Comparison of ENCODE assay signal across 1 cellular context in the genomic region with DNA sequence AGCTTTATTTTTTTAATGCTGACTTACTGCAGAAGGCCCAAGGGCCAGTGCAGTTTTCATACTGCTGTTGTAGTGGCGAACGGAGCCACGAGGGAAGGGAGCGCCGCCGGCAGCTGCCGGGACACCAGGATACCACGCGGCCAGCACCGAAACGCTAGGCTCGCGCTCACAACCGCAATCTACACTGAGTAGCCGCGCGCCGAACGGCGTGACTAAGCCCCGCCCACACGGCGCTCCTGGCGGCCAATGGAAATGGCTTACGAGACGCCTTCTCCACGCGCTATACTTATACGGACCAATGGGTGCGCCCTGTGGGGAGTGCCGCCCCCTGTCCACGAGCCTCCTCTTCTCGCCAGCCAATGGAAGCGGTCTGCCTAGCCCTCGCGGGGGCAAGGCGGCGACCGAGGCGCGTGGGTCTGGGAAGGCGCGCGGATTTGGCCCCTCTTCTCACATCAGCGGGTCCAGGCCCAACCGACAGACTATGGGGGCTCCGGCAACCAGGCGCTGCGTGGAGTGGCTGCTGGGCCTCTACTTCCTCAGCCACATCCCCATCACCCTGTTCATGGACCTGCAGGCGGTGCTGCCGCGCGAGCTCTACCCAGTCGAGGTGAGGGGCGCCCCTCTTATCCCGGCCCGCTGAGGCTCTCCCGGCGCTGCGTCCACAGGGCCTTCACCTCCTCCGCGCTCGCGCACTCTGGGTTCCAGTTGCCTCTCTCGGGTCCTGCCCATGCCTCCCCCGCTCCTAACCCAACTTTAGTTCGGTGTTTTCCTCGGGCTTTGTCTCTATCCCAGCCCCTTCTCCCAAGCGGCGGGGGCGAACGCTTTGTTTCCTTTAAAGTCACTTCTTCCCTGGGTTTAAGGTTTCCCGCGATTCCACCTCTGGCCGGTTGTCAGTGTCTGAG.
TF ChIP-seq lines count a peak whose summit lies in the region.

A gene (plus strand): TSS at position 442 of the 902 bp plus-strand sequence. CDS start 40 bp downstream, at position 482.

TF ChIP-seq in HEK293, 187 proteins besides CTCF, POLR2A, EP300 and RAD21 (continued from another document and continues in another):
- TF ChIP-seq, protein P1, sequence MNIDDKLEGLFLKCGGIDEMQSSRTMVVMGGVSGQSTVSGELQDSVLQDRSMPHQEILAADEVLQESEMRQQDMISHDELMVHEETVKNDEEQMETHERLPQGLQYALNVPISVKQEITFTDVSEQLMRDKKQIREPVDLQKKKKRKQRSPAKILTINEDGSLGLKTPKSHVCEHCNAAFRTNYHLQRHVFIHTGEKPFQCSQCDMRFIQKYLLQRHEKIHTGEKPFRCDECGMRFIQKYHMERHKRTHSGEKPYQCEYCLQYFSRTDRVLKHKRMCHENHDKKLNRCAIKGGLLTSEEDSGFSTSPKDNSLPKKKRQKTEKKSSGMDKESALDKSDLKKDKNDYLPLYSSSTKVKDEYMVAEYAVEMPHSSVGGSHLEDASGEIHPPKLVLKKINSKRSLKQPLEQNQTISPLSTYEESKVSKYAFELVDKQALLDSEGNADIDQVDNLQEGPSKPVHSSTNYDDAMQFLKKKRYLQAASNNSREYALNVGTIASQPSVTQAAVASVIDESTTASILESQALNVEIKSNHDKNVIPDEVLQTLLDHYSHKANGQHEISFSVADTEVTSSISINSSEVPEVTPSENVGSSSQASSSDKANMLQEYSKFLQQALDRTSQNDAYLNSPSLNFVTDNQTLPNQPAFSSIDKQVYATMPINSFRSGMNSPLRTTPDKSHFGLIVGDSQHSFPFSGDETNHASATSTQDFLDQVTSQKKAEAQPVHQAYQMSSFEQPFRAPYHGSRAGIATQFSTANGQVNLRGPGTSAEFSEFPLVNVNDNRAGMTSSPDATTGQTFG (tag by site-specific recombination; IDR thresholded peaks at IDR 0.05; ENCODE audit: borderline replicate concordance) = no peak
- TF ChIP-seq, protein P2, sequence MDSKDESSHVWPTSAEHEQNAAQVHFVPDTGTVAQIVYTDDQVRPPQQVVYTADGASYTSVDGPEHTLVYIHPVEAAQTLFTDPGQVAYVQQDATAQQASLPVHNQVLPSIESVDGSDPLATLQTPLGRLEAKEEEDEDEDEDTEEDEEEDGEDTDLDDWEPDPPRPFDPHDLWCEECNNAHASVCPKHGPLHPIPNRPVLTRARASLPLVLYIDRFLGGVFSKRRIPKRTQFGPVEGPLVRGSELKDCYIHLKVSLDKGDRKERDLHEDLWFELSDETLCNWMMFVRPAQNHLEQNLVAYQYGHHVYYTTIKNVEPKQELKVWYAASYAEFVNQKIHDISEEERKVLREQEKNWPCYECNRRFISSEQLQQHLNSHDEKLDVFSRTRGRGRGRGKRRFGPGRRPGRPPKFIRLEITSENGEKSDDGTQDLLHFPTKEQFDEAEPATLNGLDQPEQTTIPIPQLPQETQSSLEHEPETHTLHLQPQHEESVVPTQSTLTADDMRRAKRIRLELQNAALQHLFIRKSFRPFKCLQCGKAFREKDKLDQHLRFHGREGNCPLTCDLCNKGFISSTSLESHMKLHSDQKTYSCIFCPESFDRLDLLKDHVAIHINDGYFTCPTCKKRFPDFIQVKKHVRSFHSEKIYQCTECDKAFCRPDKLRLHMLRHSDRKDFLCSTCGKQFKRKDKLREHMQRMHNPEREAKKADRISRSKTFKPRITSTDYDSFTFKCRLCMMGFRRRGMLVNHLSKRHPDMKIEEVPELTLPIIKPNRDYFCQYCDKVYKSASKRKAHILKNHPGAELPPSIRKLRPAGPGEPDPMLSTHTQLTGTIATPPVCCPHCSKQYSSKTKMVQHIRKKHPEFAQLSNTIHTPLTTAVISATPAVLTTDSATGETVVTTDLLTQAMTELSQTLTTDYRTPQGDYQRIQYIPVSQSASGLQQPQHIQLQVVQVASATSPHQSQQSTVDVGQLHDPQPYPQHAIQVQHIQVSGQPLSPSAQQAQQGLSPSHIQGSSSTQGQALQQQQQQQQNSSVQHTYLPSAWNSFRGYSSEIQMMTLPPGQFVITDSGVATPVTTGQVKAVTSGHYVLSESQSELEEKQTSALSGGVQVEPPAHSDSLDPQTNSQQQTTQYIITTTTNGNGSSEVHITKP (tag by site-specific recombination; IDR thresholded peaks at IDR 0.05) = peak; percentile 79
- no peak for TF ChIP-seq ZNF169 (tag by site-specific recombination; IDR thresholded peaks at IDR 0.05)
- TF ChIP-seq, protein P3, sequence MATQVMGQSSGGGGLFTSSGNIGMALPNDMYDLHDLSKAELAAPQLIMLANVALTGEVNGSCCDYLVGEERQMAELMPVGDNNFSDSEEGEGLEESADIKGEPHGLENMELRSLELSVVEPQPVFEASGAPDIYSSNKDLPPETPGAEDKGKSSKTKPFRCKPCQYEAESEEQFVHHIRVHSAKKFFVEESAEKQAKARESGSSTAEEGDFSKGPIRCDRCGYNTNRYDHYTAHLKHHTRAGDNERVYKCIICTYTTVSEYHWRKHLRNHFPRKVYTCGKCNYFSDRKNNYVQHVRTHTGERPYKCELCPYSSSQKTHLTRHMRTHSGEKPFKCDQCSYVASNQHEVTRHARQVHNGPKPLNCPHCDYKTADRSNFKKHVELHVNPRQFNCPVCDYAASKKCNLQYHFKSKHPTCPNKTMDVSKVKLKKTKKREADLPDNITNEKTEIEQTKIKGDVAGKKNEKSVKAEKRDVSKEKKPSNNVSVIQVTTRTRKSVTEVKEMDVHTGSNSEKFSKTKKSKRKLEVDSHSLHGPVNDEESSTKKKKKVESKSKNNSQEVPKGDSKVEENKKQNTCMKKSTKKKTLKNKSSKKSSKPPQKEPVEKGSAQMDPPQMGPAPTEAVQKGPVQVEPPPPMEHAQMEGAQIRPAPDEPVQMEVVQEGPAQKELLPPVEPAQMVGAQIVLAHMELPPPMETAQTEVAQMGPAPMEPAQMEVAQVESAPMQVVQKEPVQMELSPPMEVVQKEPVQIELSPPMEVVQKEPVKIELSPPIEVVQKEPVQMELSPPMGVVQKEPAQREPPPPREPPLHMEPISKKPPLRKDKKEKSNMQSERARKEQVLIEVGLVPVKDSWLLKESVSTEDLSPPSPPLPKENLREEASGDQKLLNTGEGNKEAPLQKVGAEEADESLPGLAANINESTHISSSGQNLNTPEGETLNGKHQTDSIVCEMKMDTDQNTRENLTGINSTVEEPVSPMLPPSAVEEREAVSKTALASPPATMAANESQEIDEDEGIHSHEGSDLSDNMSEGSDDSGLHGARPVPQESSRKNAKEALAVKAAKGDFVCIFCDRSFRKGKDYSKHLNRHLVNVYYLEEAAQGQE (tag by site-specific recombination; IDR thresholded peaks at IDR 0.05) = peak; percentile 51
- no peak for TF ChIP-seq ZNF302 (tag by site-specific recombination; IDR thresholded peaks at IDR 0.05; ENCODE audit: low read depth)
- TF ChIP-seq, protein P4, sequence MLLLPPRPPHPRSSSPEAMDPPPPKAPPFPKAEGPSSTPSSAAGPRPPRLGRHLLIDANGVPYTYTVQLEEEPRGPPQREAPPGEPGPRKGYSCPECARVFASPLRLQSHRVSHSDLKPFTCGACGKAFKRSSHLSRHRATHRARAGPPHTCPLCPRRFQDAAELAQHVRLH (tag by site-specific recombination; IDR thresholded peaks at IDR 0.05) = 0 out of 2 replicates have a peak, but pooled peaks have one; percentile 38
- TF ChIP-seq, protein P5, sequence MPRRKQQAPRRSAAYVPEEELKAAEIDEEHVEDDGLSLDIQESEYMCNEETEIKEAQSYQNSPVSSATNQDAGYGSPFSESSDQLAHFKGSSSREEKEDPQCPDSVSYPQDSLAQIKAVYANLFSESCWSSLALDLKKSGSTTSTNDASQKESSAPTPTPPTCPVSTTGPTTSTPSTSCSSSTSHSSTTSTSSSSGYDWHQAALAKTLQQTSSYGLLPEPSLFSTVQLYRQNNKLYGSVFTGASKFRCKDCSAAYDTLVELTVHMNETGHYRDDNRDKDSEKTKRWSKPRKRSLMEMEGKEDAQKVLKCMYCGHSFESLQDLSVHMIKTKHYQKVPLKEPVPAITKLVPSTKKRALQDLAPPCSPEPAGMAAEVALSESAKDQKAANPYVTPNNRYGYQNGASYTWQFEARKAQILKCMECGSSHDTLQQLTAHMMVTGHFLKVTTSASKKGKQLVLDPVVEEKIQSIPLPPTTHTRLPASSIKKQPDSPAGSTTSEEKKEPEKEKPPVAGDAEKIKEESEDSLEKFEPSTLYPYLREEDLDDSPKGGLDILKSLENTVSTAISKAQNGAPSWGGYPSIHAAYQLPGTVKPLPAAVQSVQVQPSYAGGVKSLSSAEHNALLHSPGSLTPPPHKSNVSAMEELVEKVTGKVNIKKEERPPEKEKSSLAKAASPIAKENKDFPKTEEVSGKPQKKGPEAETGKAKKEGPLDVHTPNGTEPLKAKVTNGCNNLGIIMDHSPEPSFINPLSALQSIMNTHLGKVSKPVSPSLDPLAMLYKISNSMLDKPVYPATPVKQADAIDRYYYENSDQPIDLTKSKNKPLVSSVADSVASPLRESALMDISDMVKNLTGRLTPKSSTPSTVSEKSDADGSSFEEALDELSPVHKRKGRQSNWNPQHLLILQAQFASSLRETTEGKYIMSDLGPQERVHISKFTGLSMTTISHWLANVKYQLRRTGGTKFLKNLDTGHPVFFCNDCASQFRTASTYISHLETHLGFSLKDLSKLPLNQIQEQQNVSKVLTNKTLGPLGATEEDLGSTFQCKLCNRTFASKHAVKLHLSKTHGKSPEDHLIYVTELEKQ (tag by site-specific recombination; IDR thresholded peaks at IDR 0.05; ENCODE audit: borderline replicate concordance) = no peak
- no peak for TF ChIP-seq TRIM28 (IDR thresholded peaks at IDR 0.05; ENCODE audit: borderline replicate concordance, low read length)
- no peak for TF ChIP-seq HOXC10 (CRISPR knock-in tag; IDR thresholded peaks at IDR 0.05)
- TF ChIP-seq ZEB2 (tag by site-specific recombination; IDR thresholded peaks at IDR 0.05) = peak; percentile 83
- TF ChIP-seq, protein P6, sequence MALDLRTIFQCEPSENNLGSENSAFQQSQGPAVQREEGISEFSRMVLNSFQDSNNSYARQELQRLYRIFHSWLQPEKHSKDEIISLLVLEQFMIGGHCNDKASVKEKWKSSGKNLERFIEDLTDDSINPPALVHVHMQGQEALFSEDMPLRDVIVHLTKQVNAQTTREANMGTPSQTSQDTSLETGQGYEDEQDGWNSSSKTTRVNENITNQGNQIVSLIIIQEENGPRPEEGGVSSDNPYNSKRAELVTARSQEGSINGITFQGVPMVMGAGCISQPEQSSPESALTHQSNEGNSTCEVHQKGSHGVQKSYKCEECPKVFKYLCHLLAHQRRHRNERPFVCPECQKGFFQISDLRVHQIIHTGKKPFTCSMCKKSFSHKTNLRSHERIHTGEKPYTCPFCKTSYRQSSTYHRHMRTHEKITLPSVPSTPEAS (tag by site-specific recombination; IDR thresholded peaks at IDR 0.05) = no peak
- no peak for TF ChIP-seq ZNF391 (tag by site-specific recombination; IDR thresholded peaks at IDR 0.05; ENCODE audit: borderline replicate concordance, low read depth)
- 0 out of 2 replicates have a peak, but pooled peaks have one; percentile 44 for TF ChIP-seq OVOL3 (tag by site-specific recombination; IDR thresholded peaks at IDR 0.05)
- no peak for TF ChIP-seq ZNF626 (tag by site-specific recombination; IDR thresholded peaks at IDR 0.05)
- no peak for TF ChIP-seq ZNF426 (tag by site-specific recombination; IDR thresholded peaks at IDR 0.05)
- TF ChIP-seq GLIS2 (tag by site-specific recombination; IDR thresholded peaks at IDR 0.05) = peak; percentile 97
- TF ChIP-seq, protein P7, sequence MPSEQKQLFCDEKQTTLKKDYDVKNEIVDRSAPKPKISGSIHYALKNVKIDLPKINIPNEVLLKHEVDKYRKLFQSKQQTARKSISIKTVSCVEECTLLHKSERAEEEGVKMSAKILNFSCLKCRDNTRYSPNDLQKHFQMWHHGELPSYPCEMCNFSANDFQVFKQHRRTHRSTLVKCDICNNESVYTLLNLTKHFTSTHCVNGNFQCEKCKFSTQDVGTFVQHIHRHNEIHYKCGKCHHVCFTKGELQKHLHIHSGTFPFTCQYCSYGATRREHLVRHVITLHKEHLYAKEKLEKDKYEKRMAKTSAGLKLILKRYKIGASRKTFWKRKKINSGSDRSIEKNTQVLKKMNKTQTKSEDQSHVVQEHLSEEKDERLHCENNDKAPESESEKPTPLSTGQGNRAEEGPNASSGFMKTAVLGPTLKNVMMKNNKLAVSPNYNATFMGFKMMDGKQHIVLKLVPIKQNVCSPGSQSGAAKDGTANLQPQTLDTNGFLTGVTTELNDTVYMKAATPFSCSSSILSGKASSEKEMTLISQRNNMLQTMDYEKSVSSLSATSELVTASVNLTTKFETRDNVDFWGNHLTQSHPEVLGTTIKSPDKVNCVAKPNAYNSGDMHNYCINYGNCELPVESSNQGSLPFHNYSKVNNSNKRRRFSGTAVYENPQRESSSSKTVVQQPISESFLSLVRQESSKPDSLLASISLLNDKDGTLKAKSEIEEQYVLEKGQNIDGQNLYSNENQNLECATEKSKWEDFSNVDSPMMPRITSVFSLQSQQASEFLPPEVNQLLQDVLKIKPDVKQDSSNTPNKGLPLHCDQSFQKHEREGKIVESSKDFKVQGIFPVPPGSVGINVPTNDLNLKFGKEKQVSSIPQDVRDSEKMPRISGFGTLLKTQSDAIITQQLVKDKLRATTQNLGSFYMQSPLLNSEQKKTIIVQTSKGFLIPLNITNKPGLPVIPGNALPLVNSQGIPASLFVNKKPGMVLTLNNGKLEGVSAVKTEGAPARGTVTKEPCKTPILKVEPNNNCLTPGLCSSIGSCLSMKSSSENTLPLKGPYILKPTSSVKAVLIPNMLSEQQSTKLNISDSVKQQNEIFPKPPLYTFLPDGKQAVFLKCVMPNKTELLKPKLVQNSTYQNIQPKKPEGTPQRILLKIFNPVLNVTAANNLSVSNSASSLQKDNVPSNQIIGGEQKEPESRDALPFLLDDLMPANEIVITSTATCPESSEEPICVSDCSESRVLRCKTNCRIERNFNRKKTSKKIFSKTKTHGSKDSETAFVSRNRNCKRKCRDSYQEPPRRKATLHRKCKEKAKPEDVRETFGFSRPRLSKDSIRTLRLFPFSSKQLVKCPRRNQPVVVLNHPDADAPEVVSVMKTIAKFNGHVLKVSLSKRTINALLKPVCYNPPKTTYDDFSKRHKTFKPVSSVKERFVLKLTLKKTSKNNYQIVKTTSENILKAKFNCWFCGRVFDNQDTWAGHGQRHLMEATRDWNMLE (tag by site-specific recombination; conservative IDR thresholded peaks at IDR 0.05; ENCODE audit: low read depth) = no peak
- TF ChIP-seq ZNF521 (tag by site-specific recombination; IDR thresholded peaks at IDR 0.05) = no peak
- 0 out of 2 replicates have a peak, but pooled peaks have one; percentile 66 for TF ChIP-seq ZNF610 (tag by site-specific recombination; IDR thresholded peaks at IDR 0.05; ENCODE audit: borderline replicate concordance)
- TF ChIP-seq, protein P8, sequence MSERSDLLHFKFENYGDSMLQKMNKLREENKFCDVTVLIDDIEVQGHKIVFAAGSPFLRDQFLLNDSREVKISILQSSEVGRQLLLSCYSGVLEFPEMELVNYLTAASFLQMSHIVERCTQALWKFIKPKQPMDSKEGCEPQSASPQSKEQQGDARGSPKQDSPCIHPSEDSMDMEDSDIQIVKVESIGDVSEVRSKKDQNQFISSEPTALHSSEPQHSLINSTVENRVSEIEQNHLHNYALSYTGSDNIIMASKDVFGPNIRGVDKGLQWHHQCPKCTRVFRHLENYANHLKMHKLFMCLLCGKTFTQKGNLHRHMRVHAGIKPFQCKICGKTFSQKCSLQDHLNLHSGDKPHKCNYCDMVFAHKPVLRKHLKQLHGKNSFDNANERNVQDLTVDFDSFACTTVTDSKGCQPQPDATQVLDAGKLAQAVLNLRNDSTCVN (tag by site-specific recombination; optimal IDR thresholded peaks at IDR 0.05) = peak; percentile 99
- peak; percentile 52; the same call in 1 of the 2 replicates for TF ChIP-seq ZNF843 (tag by site-specific recombination; IDR thresholded peaks at IDR 0.05)
- no peak for TF ChIP-seq ZNF654 (tag by site-specific recombination; IDR thresholded peaks at IDR 0.05; ENCODE audit: low read depth)
- no peak for TF ChIP-seq ZNF221 (tag by site-specific recombination; IDR thresholded peaks at IDR 0.05; ENCODE audit: borderline replicate concordance)
